ENCODE assay signal across 1 cellular context in genomic region chr5:140292212-140293040, GRCh38.
TF ChIP-seq lines count a peak whose summit lies in the region.

No MANE protein-coding gene starts in this region.

TF ChIP-seq in endothelial cell of umbilical vein, 7 proteins besides CTCF, POLR2A, EP300 and RAD21:
- TF ChIP-seq GATA2 (IDR thresholded peaks at IDR 0.05; ENCODE audit: insufficient read depth, insufficient read length, low read depth, low read length) (peak; percentile 25), POLR2AphosphoS5 (IDR thresholded peaks at IDR 0.05; ENCODE audit: insufficient read depth, low read depth, low read length) (no peak), JUN (IDR thresholded peaks at IDR 0.05; ENCODE audit: borderline replicate concordance, insufficient read depth, insufficient read length, low read depth) (peak; percentile 19), MAX (IDR thresholded peaks at IDR 0.05; ENCODE audit: insufficient read depth, insufficient read length) (no peak)
